ENCODE assay signal across 8 cellular contexts in genomic region chr2:118855451-118856279, GRCh38. TPM values are rescaled to one million over a fixed set of nuclear protein-coding genes. Genes with fewer than 3 reads are reported as not detected.
DNase-seq lines count a peak whose midpoint lies in the region; ATAC-seq and TF ChIP-seq lines count a peak whose summit lies in the region.

No MANE protein-coding gene starts in this region.

- POLR2A ChIA-PET in naive thymus-derived CD8-positive, alpha-beta T cell (lab: Charles Lee), result interaction anchor here (0.9 kb wide), 1 partner anchor 8 kb away, joined by 3 read pairs; the partner anchor contains the start of gene EN1

- TF ChIP-seq POLR2A in esophagus squamous epithelium (IDR thresholded peaks at IDR 0.05), result no peak

- no peak overlapping the region for H3K27ac Mint-ChIP-seq in CD14-positive monocyte
- peak overlapping the region in 1 of 10 donors; percentile 47 for H3K27ac Mint-ChIP-seq in naive thymus-derived CD8-positive, alpha-beta T cell
- H3K27ac Mint-ChIP-seq in stimulated activated effector memory CD8-positive, alpha-beta T cell treated with anti-CD3 and anti-CD28 coated beads, Interleukin-12 subunit alpha, Interleukin-12 subunit beta, amount 100 ng/mL, for 72 hours, result no peak overlapping the region

- ATAC-seq in GM19328 (IDR thresholded peaks at IDR 0.05; ENCODE audit: unreplicated experiment) (peak; percentile 56), HG03469 (IDR thresholded peaks at IDR 0.05; ENCODE audit: unreplicated experiment) (peak; percentile 73)
- ATAC-seq in naive thymus-derived CD8-positive, alpha-beta T cell, result peak; percentile 86 to 92
- peak; percentile 83 for ATAC-seq in stimulated activated effector memory CD8-positive, alpha-beta T cell treated with anti-CD3 and anti-CD28 coated beads, Interleukin-12 subunit alpha, Interleukin-12 subunit beta, amount 100 ng/mL, for 72 hours

- DNase-seq in CD14-positive monocyte (ENCODE audit: low spot score) (peak; percentile 64), NOMO-1 treated with dmso at 0.1 percent for 144 hours (lab: John Stamatoyannopoulos, UW; ENCODE audit: unreplicated experiment) (peak; percentile 50), activated T-cell treated with anti-CD3 and anti-CD28 coated beads for 4 hours (peak; percentile 81), esophagus squamous epithelium (lab: John Stamatoyannopoulos, UW) (peak; percentile 25)
- DNase-seq in naive thymus-derived CD8-positive, alpha-beta T cell, result peak; percentile 62 to 85 (median 82)
- peak; percentile 91 to 93 for DNase-seq in stimulated activated effector memory CD8-positive, alpha-beta T cell treated with anti-CD3 and anti-CD28 coated beads, Interleukin-12 subunit alpha, Interleukin-12 subunit beta, amount 100 ng/mL, for 72 hours (ENCODE audit: low spot score in 2 of 2)

- H3K9me3 ChIP-seq in esophagus squamous epithelium, result no peaks in the 10 kb centered on the region

- TF ChIP-seq CTCF in CD14-positive monocyte (IDR thresholded peaks at IDR 0.05) (peak; percentile 97), esophagus squamous epithelium (IDR thresholded peaks at IDR 0.05) (peak; percentile 87 to 99 (median 90))

- 7 to 20% methylated on average over 4 to 45 of the region's 69 CpGs for WGBS in esophagus squamous epithelium, 2 donors

- H3K27me3 Mint-ChIP-seq in CD14-positive monocyte (ENCODE audit: low read depth in 3 of 3), result peaks cover 97 to 100% (median 100%) of the 10 kb centered on the region in 3 donors
- H3K27me3 Mint-ChIP-seq in naive thymus-derived CD8-positive, alpha-beta T cell, result peaks cover 46 to 93% (median 68%) of the 10 kb centered on the region in 5 donors

- peaks cover 23% of the 10 kb centered on the region for H3K4me1 Mint-ChIP-seq in CD14-positive monocyte
- H3K4me1 Mint-ChIP-seq in naive thymus-derived CD8-positive, alpha-beta T cell, result peaks cover 19 to 31% (median 27%) of the 10 kb centered on the region in 4 donors
- H3K4me1 Mint-ChIP-seq in stimulated activated effector memory CD8-positive, alpha-beta T cell treated with anti-CD3 and anti-CD28 coated beads, Interleukin-12 subunit alpha, Interleukin-12 subunit beta, amount 100 ng/mL, for 72 hours, result peaks cover 17% of the 10 kb centered on the region

- H3K9me3 Mint-ChIP-seq in CD14-positive monocyte, result peaks cover 0 to 40% (median 11%) of the 10 kb centered on the region in 7 donors
- no peaks in the 10 kb centered on the region for H3K9me3 Mint-ChIP-seq in naive thymus-derived CD8-positive, alpha-beta T cell
- no peaks in the 10 kb centered on the region for H3K9me3 Mint-ChIP-seq in stimulated activated effector memory CD8-positive, alpha-beta T cell treated with anti-CD3 and anti-CD28 coated beads, Interleukin-12 subunit alpha, Interleukin-12 subunit beta, amount 100 ng/mL, for 72 hours

- no peak overlapping the region for H3K27ac ChIP-seq in esophagus squamous epithelium

- intact Hi-C loops in CD14-positive monocyte (cut with micrococcal nuclease) (loop anchor here (5.0 to 10.0 kb wide), 2 partner anchors 633 to 811 kb away; no protein-coding TSS in a partner anchor), esophagus squamous epithelium (cut with DNase I) (no loop called here)

- peaks cover 42 to 100% (median 69%) of the 10 kb centered on the region in 4 donors for H3K27me3 ChIP-seq in esophagus squamous epithelium

- H3K4me3 Mint-ChIP-seq in CD14-positive monocyte, result peak overlapping the region; percentile 71 to 89
- peak overlapping the region; percentile 65 to 81 (median 76) for H3K4me3 Mint-ChIP-seq in naive thymus-derived CD8-positive, alpha-beta T cell
- peak overlapping the region; percentile 56 for H3K4me3 Mint-ChIP-seq in stimulated activated effector memory CD8-positive, alpha-beta T cell treated with anti-CD3 and anti-CD28 coated beads, Interleukin-12 subunit alpha, Interleukin-12 subunit beta, amount 100 ng/mL, for 72 hours

- H3K36me3 ChIP-seq in esophagus squamous epithelium, result no peaks in the 10 kb centered on the region

- H3K4me1 ChIP-seq in esophagus squamous epithelium, result peaks cover 10 to 62% (median 16%) of the 10 kb centered on the region in 3 donors

- peaks cover 0 to 2% of the 10 kb centered on the region in 2 donors for H3K36me3 Mint-ChIP-seq in CD14-positive monocyte
- no peaks in the 10 kb centered on the region for H3K36me3 Mint-ChIP-seq in naive thymus-derived CD8-positive, alpha-beta T cell
- peaks cover 18% of the 10 kb centered on the region for H3K36me3 Mint-ChIP-seq in stimulated activated effector memory CD8-positive, alpha-beta T cell treated with anti-CD3 and anti-CD28 coated beads, Interleukin-12 subunit alpha, Interleukin-12 subunit beta, amount 100 ng/mL, for 72 hours

- peak overlapping the region in 2 of 4 donors; percentile 29 to 54 for H3K4me3 ChIP-seq in esophagus squamous epithelium

RNA-seq across cellular contexts. Expression of gene EN1, which starts 8.2 kb away (rescaled TPM):
- not detected for polyA plus RNA-seq in CD14-positive monocyte
- total RNA-seq in esophagus squamous epithelium, result not detected
- total RNA-seq in naive thymus-derived CD8-positive, alpha-beta T cell, result not detected
- not detected for polyA plus RNA-seq in naive thymus-derived CD8-positive, alpha-beta T cell

Comparison
In these comparisons a context has a peak if more than half of its experiments do, and no peak if none do; other contexts are left out.
1. DNase-seq: peak in every context shown above with its lines; median percentile 92 in stimulated activated effector memory CD8-positive, alpha-beta T cell treated with anti-CD3 and anti-CD28 coated beads, Interleukin-12 subunit alpha, Interleukin-12 subunit beta, amount 100 ng/mL, for 72 hours; 82 in naive thymus-derived CD8-positive, alpha-beta T cell; 81 in activated T-cell treated with anti-CD3 and anti-CD28 coated beads for 4 hours; 64 in CD14-positive monocyte; 50 in NOMO-1 treated with dmso at 0.1 percent for 144 hours; 25 in esophagus squamous epithelium.